20 cellular contexts compared by ENCODE assay signal in genomic region chr2:97675714-97676113, GRCh38.
"Had no signal": no experiment of that assay in that cellular context is flagged by ENCODE, and none has a peak within 500 bp of the region (broad histone marks: within the 10 kb centered on the region; RNA-seq: fewer than 3 reads in every experiment).

No MANE protein-coding gene starts in this region.

- H3K27me3 ChIP-seq: ascending aorta, colonic mucosa, pancreas, right lobe of liver, suprapubic skin had no signal

- ATAC-seq: activated T-cell treated with anti-CD3 and anti-CD28 coated beads, Interleukin-2, amount 50 U/mL, for 4 hours; naive thymus-derived CD8-positive, alpha-beta T cell; pancreas; right lobe of liver; stimulated activated naive CD8-positive, alpha-beta T cell treated with anti-CD3 and anti-CD28 coated beads, Interleukin-15, amount 100 ng/mL, for 72 hours had no signal

- H3K9me3 ChIP-seq: ascending aorta, colonic mucosa, pancreas, right lobe of liver, suprapubic skin had no signal

- H3K4me3 ChIP-seq: ascending aorta, colonic mucosa, pancreas, right lobe of liver, smooth muscle cell, suprapubic skin had no signal

- H3K4me1 ChIP-seq: ascending aorta, colonic mucosa, pancreas, right lobe of liver, suprapubic skin had no signal

- DNase-seq: activated CD4-positive, alpha-beta T cell treated with anti-CD3 and anti-CD28 coated beads, Interleukin-2, amount 10 ng/mL, durations not matched to agents 7 days and 5 days; activated CD4-positive, CD25-positive, alpha-beta regulatory T cell; activated CD8-positive, alpha-beta memory T cell treated with anti-CD3 and anti-CD28 coated beads, Interleukin-2, amount 50 U/mL, for 4 hours; activated effector memory CD4-positive, alpha-beta T cell treated with Interleukin-2 at 50 U/mL for 16 hours; activated naive CD4-positive, alpha-beta T cell treated with anti-CD3 and anti-CD28 coated beads, Interleukin-2, amount 10 ng/mL, durations not matched to agents 7 days and 5 days; activated T-cell treated with anti-CD3 and anti-CD28 coated beads, Interleukin-2, amount 50 U/mL, for 4 hours; colonic mucosa; endodermal cell; foreskin melanocyte; glutamatergic neuron; kidney glomerular epithelial cell; naive thymus-derived CD8-positive, alpha-beta T cell; pancreas; right lobe of liver; stimulated activated CD4-positive, alpha-beta T cell treated with anti-CD3 and anti-CD28 coated beads, Interleukin-4, amount 100 ng/mL, for 1 hour; stimulated activated naive CD8-positive, alpha-beta T cell treated with anti-CD3 and anti-CD28 coated beads, Interleukin-15, amount 100 ng/mL, for 72 hours; T-helper 9 cell had no signal

- H3K36me3 ChIP-seq: ascending aorta, colonic mucosa, pancreas, right lobe of liver, suprapubic skin had no signal

- H3K27ac ChIP-seq: ascending aorta, colonic mucosa, pancreas, right lobe of liver, suprapubic skin had no signal
